23 cellular contexts compared by ENCODE assay signal in genomic region chr6:168967556-168967955, GRCh38.
A peak's percentile ranks its signal among the peaks of the same experiment; 100 is the strongest.
DNase-seq lines count a peak whose midpoint lies in the region; ATAC-seq, FAIRE-seq and TF ChIP-seq lines count a peak whose summit lies in the region.
"Had no signal": no experiment of that assay in that cellular context is flagged by ENCODE, and none has a peak within 500 bp of the region (broad histone marks: within the 10 kb centered on the region; RNA-seq: fewer than 3 reads in every experiment).

No MANE protein-coding gene starts in this region.

- DNase-seq in GM23248, result no peak
- DNase-seq in central memory CD8-positive, alpha-beta T cell (ENCODE audit: low spot score in 2 of 2), result no peak
- no peak for DNase-seq in nephron progenitor cell
- DNase-seq in thoracic aorta (ENCODE audit: low spot score), result no peak
- DNase-seq in activated CD4-positive, alpha-beta T cell treated with anti-CD3 and anti-CD28 coated beads, Interleukin-2, amount 50 U/mL, for 4 hours, result no peak
- no peak for DNase-seq in activated T-cell treated with anti-CD3 and anti-CD28 coated beads, Interleukin-2, amount 50 U/mL, for 1 hour
- no peak for DNase-seq in GM13977 (ENCODE audit: low spot score)
- DNase-seq in GM19239 (ENCODE audit: insufficient read length, low spot score), result no peak
- DNase-seq: activated CD4-positive, alpha-beta T cell treated with anti-CD3 and anti-CD28 coated beads for 1 hour; activated naive CD4-positive, alpha-beta T cell treated with anti-CD3 and anti-CD28 coated beads, Interleukin-2, amount 50 U/mL, for 16 hours; cortex of kidney; GF-D8; MG63; naive B cell; posterior cingulate gyrus; stimulated activated CD4-positive, alpha-beta T cell treated with anti-CD3 and anti-CD28 coated beads, Interleukin-2, amount 100 ng/mL, for 48 hours had no signal

- no peaks in the 10 kb centered on the region for H3K9me3 Mint-ChIP-seq in central memory CD8-positive, alpha-beta T cell
- peaks cover 22% of the 10 kb centered on the region for H3K9me3 Mint-ChIP-seq in nephron progenitor cell
- H3K9me3 Mint-ChIP-seq: CD4-positive, alpha-beta T cell had no signal

- H2AFZ ChIP-seq in GM23248, result no peak overlapping the region

- H3K27ac ChIP-seq in GM23248 (peak overlapping the region; percentile 56), thoracic aorta (peak overlapping the region; percentile 31 to 52)
- H3K27ac ChIP-seq: body of pancreas, HL-60, RWPE1 had no signal

- H3K36me3 ChIP-seq in GM23248 (ENCODE audit: low read depth) (no peaks in the 10 kb centered on the region), thoracic aorta (no peaks in the 10 kb centered on the region)
- H3K36me3 ChIP-seq: MG63 had no signal

- peaks cover 2% of the 10 kb centered on the region for H3K36me3 Mint-ChIP-seq in central memory CD8-positive, alpha-beta T cell (ENCODE audit: insufficient read depth)
- H3K36me3 Mint-ChIP-seq in nephron progenitor cell (ENCODE audit: low read depth), result peaks cover 4% of the 10 kb centered on the region
- H3K36me3 Mint-ChIP-seq: naive B cell had no signal

- no peaks in the 10 kb centered on the region for H3K79me2 ChIP-seq in GM23248 (ENCODE audit: insufficient read depth)

- peaks cover 22% of the 10 kb centered on the region for H3K27me3 Mint-ChIP-seq in central memory CD8-positive, alpha-beta T cell
- peaks cover 2% of the 10 kb centered on the region for H3K27me3 Mint-ChIP-seq in nephron progenitor cell (ENCODE audit: low read depth, poor library complexity)

- H4K20me1 ChIP-seq in GM23248 (ENCODE audit: insufficient read depth), result no peaks in the 10 kb centered on the region

- no peak overlapping the region for H3K4me3 Mint-ChIP-seq in central memory CD8-positive, alpha-beta T cell
- H3K4me3 Mint-ChIP-seq in nephron progenitor cell, result no peak overlapping the region
- H3K4me3 Mint-ChIP-seq: CD4-positive, alpha-beta T cell; naive B cell had no signal

- peaks cover 4% of the 10 kb centered on the region for H3K4me1 Mint-ChIP-seq in central memory CD8-positive, alpha-beta T cell
- H3K4me1 Mint-ChIP-seq in nephron progenitor cell, result peaks cover 23% of the 10 kb centered on the region
- H3K4me1 Mint-ChIP-seq: naive B cell had no signal

- no peaks in the 10 kb centered on the region for H3K9me3 ChIP-seq in GM23248 (ENCODE audit: low read depth)
- no peaks in the 10 kb centered on the region for H3K9me3 ChIP-seq in thoracic aorta
- H3K9me3 ChIP-seq: body of pancreas had no signal

- H3K9ac ChIP-seq in GM23248, result peak overlapping the region; percentile 40; the same call in 1 of the 2 replicates

- H3K4me3 ChIP-seq in GM23248 (no peak overlapping the region), thoracic aorta (no peak overlapping the region)
- H3K4me3 ChIP-seq: body of pancreas, MG63, skin epidermis had no signal

- H3K27me3 ChIP-seq in GM23248 (replicated peaks; ENCODE audit: insufficient read depth), result no peaks in the 10 kb centered on the region
- H3K27me3 ChIP-seq in thoracic aorta (replicated peaks; ENCODE audit: insufficient read depth), result no peaks in the 10 kb centered on the region
- H3K27me3 ChIP-seq: body of pancreas, MG63 had no signal

- in situ Hi-C loops in GM23248 (cut with MboI), result loop anchor here (25.0 kb wide), 1 partner anchor 245 kb away; no protein-coding TSS in a partner anchor
- in situ Hi-C loops in GM13977 (cut with MboI; ENCODE audit: low pct_unique_long_range_greater_than_20kb, low sequenced_read_pairs, unreplicated experiment), result no loop called here

- 5 to 8% methylated on average over 1 of the region's 1 CpG for WGBS in GM23248 (ENCODE audit: low coverage in 1 of 2, low lambda C conversion rate in 2 of 2, missing lambda C conversion rate in 2 of 2), 2 experiments

- peak overlapping the region; percentile 6 for H3K4me2 ChIP-seq in GM23248 (ENCODE audit: unreplicated experiment)

- no peaks in the 10 kb centered on the region for H3K9me2 ChIP-seq in GM23248 (ENCODE audit: insufficient read depth)

- H3K27ac Mint-ChIP-seq in central memory CD8-positive, alpha-beta T cell (ENCODE audit: low read depth), result peak overlapping the region; percentile 79
- peak overlapping the region; percentile 37 for H3K27ac Mint-ChIP-seq in nephron progenitor cell
- H3K27ac Mint-ChIP-seq: CD4-positive, alpha-beta T cell; naive B cell had no signal

- H3K4me1 ChIP-seq in GM23248 (ENCODE audit: insufficient read depth) (peaks cover 27% of the 10 kb centered on the region), thoracic aorta (ENCODE audit: control insufficient read depth in 1 of 2, low read depth in 2 of 2) (peaks cover 13 to 38% of the 10 kb centered on the region in 2 donors)
- H3K4me1 ChIP-seq: body of pancreas had no signal

- no peak for ATAC-seq in central memory CD8-positive, alpha-beta T cell (replicated peaks; ENCODE audit: extremely low read depth, poor library complexity, severe bottlenecking)
- ATAC-seq in thoracic aorta (ENCODE audit: insufficient number of reproducible peaks, low FRiP score, low read depth), result no peak

- FAIRE-seq in GM19239 (lab: Jason Lieb, UNC), result no peak
- FAIRE-seq: frontal cortex, keratinocyte had no signal

- TF ChIP-seq CTCF in nephron progenitor cell (IDR thresholded peaks at IDR 0.05) (no peak), thoracic aorta (IDR thresholded peaks at IDR 0.05) (no peak), GM13977 (IDR thresholded peaks at IDR 0.05; ENCODE audit: extremely low read depth, insufficient read depth, missing control alignments) (no peak)

- peaks cover 31% of the 10 kb centered on the region for H3F3A ChIP-seq in GM23248 (ENCODE audit: insufficient read depth)
